In genomic region chr9:120874226-120874839, GRCh38 we compare ENCODE assay signal across 12 cellular contexts. TPM values are rescaled to one million over a fixed set of nuclear protein-coding genes. Genes with fewer than 3 reads are reported as not detected.
A peak's percentile ranks its signal among the peaks of the same experiment; 100 is the strongest.
DNase-seq lines count a peak whose midpoint lies in the region; ATAC-seq and TF ChIP-seq lines count a peak whose summit lies in the region.
"Had no signal": no experiment of that assay in that cellular context is flagged by ENCODE, and none has a peak within 500 bp of the region (broad histone marks: within the 10 kb centered on the region; RNA-seq: fewer than 3 reads in every experiment).

No MANE protein-coding gene starts in this region.

- no peaks in the 10 kb centered on the region for H3K36me3 ChIP-seq in colonic mucosa

- H3K27ac ChIP-seq in colonic mucosa: no peak overlapping the region
- H3K27ac ChIP-seq: parathyroid adenoma had no signal

- no peaks in the 10 kb centered on the region for H3K9me3 ChIP-seq in colonic mucosa
- H3K9me3 ChIP-seq: vagina had no signal

- H3K4me1 ChIP-seq in colonic mucosa: peaks cover 3% of the 10 kb centered on the region

- peaks cover 79% of the 10 kb centered on the region for H3K4me1 Mint-ChIP-seq in activated CD4-positive, alpha-beta T cell treated with anti-CD3 and anti-CD28 coated beads, Interleukin-2, amount 10 ng/mL, durations not matched to agents 7 days and 5 days
- H3K4me1 Mint-ChIP-seq in activated naive CD8-positive, alpha-beta T cell treated with anti-CD3 and anti-CD28 coated beads, Interleukin-2, amount 10 ng/mL, durations not matched to agents 7 days and 5 days: peaks cover 74% of the 10 kb centered on the region
- peaks cover 66% of the 10 kb centered on the region for H3K4me1 Mint-ChIP-seq in osteocyte (ENCODE audit: unreplicated experiment)

- H3K27me3 Mint-ChIP-seq in activated CD4-positive, alpha-beta T cell treated with anti-CD3 and anti-CD28 coated beads, Interleukin-2, amount 10 ng/mL, durations not matched to agents 7 days and 5 days: no peaks in the 10 kb centered on the region
- no peaks in the 10 kb centered on the region for H3K27me3 Mint-ChIP-seq in activated naive CD8-positive, alpha-beta T cell treated with anti-CD3 and anti-CD28 coated beads, Interleukin-2, amount 10 ng/mL, durations not matched to agents 7 days and 5 days
- H3K27me3 Mint-ChIP-seq in osteocyte (ENCODE audit: unreplicated experiment): no peaks in the 10 kb centered on the region

- POLR2A ChIA-PET in activated CD4-positive, alpha-beta T cell treated with anti-CD3 and anti-CD28 coated beads, Interleukin-2, amount 10 ng/mL, durations not matched to agents 7 days and 5 days (lab: Charles Lee): no interaction called here
- POLR2A ChIA-PET in activated naive CD8-positive, alpha-beta T cell treated with anti-CD3 and anti-CD28 coated beads, Interleukin-2, amount 10 ng/mL, durations not matched to agents 7 days and 5 days (lab: Charles Lee): interaction anchor here (0.6 to 9.9 kb wide), 11 partner anchors 15 to 200 kb away, joined by 3 to 210 read pairs (median 5); partner anchors contain the start of genes CNTRL, FBXW2 and TRAF1

- no peak for ATAC-seq in activated naive CD8-positive, alpha-beta T cell treated with anti-CD3 and anti-CD28 coated beads, Interleukin-2, amount 10 ng/mL, durations not matched to agents 7 days and 5 days (ENCODE audit: low read depth)
- ATAC-seq in left lobe of liver: no peak
- ATAC-seq: Right ventricle myocardium inferior had no signal

- H3K27me3 ChIP-seq in colonic mucosa: no peaks in the 10 kb centered on the region
- H3K27me3 ChIP-seq: vagina had no signal

- TF ChIP-seq POLR2A in NB4 (IDR thresholded peaks at IDR 0.05; ENCODE audit: extremely low read depth, insufficient read length): no peak

- intact Hi-C loops in colonic mucosa (cut with DNase I): no loop called here

- peak overlapping the region; percentile 90 for H3K4me3 Mint-ChIP-seq in activated CD4-positive, alpha-beta T cell treated with anti-CD3 and anti-CD28 coated beads, Interleukin-2, amount 10 ng/mL, durations not matched to agents 7 days and 5 days
- peak overlapping the region; percentile 91 for H3K4me3 Mint-ChIP-seq in activated naive CD8-positive, alpha-beta T cell treated with anti-CD3 and anti-CD28 coated beads, Interleukin-2, amount 10 ng/mL, durations not matched to agents 7 days and 5 days
- H3K4me3 Mint-ChIP-seq in osteocyte (ENCODE audit: unreplicated experiment): peak overlapping the region; percentile 79

- TF ChIP-seq CTCF in NB4 (IDR thresholded peaks at IDR 0.05; ENCODE audit: low read depth, low read length) (no peak), osteocyte (IDR thresholded peaks at IDR 0.05) (no peak), colonic mucosa (IDR thresholded peaks at IDR 0.05) (no peak), GM13976 (IDR thresholded peaks at IDR 0.05; ENCODE audit: borderline replicate concordance, control extremely low read depth, extremely low read depth, insufficient read depth, missing control alignments) (no peak)

- CTCF ChIA-PET in activated CD4-positive, alpha-beta T cell treated with anti-CD3 and anti-CD28 coated beads, Interleukin-2, amount 10 ng/mL, durations not matched to agents 7 days and 5 days (lab: Charles Lee): interaction anchor here (0.6 to 3.9 kb wide), 5 partner anchors 12 to 107 kb away, joined by 3 to 18 read pairs (median 3); no protein-coding TSS in a partner anchor

- H3K36me3 Mint-ChIP-seq in activated CD4-positive, alpha-beta T cell treated with anti-CD3 and anti-CD28 coated beads, Interleukin-2, amount 10 ng/mL, durations not matched to agents 7 days and 5 days (ENCODE audit: low read depth): peaks cover 75% of the 10 kb centered on the region
- peaks cover 62% of the 10 kb centered on the region for H3K36me3 Mint-ChIP-seq in activated naive CD8-positive, alpha-beta T cell treated with anti-CD3 and anti-CD28 coated beads, Interleukin-2, amount 10 ng/mL, durations not matched to agents 7 days and 5 days
- peaks cover 40% of the 10 kb centered on the region for H3K36me3 Mint-ChIP-seq in osteocyte (ENCODE audit: unreplicated experiment)

- in situ Hi-C loops in GM13976 (cut with MboI; ENCODE audit: low sequenced_read_pairs, unreplicated experiment): no loop called here

- H3K9me3 Mint-ChIP-seq in activated CD4-positive, alpha-beta T cell treated with anti-CD3 and anti-CD28 coated beads, Interleukin-2, amount 10 ng/mL, durations not matched to agents 7 days and 5 days: no peaks in the 10 kb centered on the region
- H3K9me3 Mint-ChIP-seq in activated naive CD8-positive, alpha-beta T cell treated with anti-CD3 and anti-CD28 coated beads, Interleukin-2, amount 10 ng/mL, durations not matched to agents 7 days and 5 days: no peaks in the 10 kb centered on the region
- H3K9me3 Mint-ChIP-seq in osteocyte (ENCODE audit: unreplicated experiment): no peaks in the 10 kb centered on the region

- peak overlapping the region; percentile 96 for H3K27ac Mint-ChIP-seq in activated CD4-positive, alpha-beta T cell treated with anti-CD3 and anti-CD28 coated beads, Interleukin-2, amount 10 ng/mL, durations not matched to agents 7 days and 5 days
- H3K27ac Mint-ChIP-seq in activated naive CD8-positive, alpha-beta T cell treated with anti-CD3 and anti-CD28 coated beads, Interleukin-2, amount 10 ng/mL, durations not matched to agents 7 days and 5 days: peak overlapping the region; percentile 89
- H3K27ac Mint-ChIP-seq in osteocyte (ENCODE audit: unreplicated experiment): peak overlapping the region; percentile 97

- H3K4me3 ChIP-seq in NB4 (ENCODE audit: low read depth, low read length) (peak overlapping the region; percentile 89), colonic mucosa (no peak overlapping the region)
- H3K4me3 ChIP-seq: vagina had no signal

- no peak for DNase-seq in activated CD4-positive, alpha-beta T cell treated with anti-CD3 and anti-CD28 coated beads, Interleukin-2, amount 10 ng/mL, durations not matched to agents 7 days and 5 days
- DNase-seq in activated CD4-positive, alpha-beta T cell treated with anti-CD3 and anti-CD28 coated beads, Interleukin-2, amount 50 U/mL, for 4 hours: no peak
- no peak for DNase-seq in NB4 (ENCODE audit: low read depth)
- no peak for DNase-seq in activated naive CD8-positive, alpha-beta T cell treated with anti-CD3 and anti-CD28 coated beads, Interleukin-2, amount 10 ng/mL, durations not matched to agents 7 days and 5 days
- DNase-seq in osteocyte (ENCODE audit: extremely low spot score, unreplicated experiment): no peak
- no peak for DNase-seq in colonic mucosa
- DNase-seq in GM13976 (ENCODE audit: low spot score): no peak
- no peak for DNase-seq in left lobe of liver (ENCODE audit: low spot score)
- DNase-seq: NCI-H1092 treated with DMSO at 0.1 percent for 48 hours had no signal

- no peak overlapping the region for H3K9ac ChIP-seq in colonic mucosa (ENCODE audit: low read depth in 2 of 2, low read length in 2 of 2)
- H3K9ac ChIP-seq: parathyroid adenoma had no signal

RNA-seq across cellular contexts. Expression of gene PHF19, which starts 2.7 kb away (rescaled TPM):
- 100 to 1,000 TPM; 331 to 351 TPM for total RNA-seq in activated CD4-positive, alpha-beta T cell treated with anti-CD3 and anti-CD28 coated beads, Interleukin-2, amount 10 ng/mL, durations not matched to agents 7 days and 5 days
- total RNA-seq in activated naive CD8-positive, alpha-beta T cell treated with anti-CD3 and anti-CD28 coated beads, Interleukin-2, amount 10 ng/mL, durations not matched to agents 7 days and 5 days: 100 to 1,000 TPM; 248 to 253 TPM
- total RNA-seq in osteocyte: 194 and 212 TPM in 2 replicates
- total RNA-seq in colonic mucosa: 10 to 100 TPM; 23.8 to 50.3 TPM
- 2.4 TPM for total RNA-seq in left lobe of liver

RNA-seq across cellular contexts. Expression of gene PSMD5, which starts 31.6 kb away (rescaled TPM):
- 10 to 100 TPM; 35.3 to 50.9 TPM for total RNA-seq in activated CD4-positive, alpha-beta T cell treated with anti-CD3 and anti-CD28 coated beads, Interleukin-2, amount 10 ng/mL, durations not matched to agents 7 days and 5 days
- total RNA-seq in activated naive CD8-positive, alpha-beta T cell treated with anti-CD3 and anti-CD28 coated beads, Interleukin-2, amount 10 ng/mL, durations not matched to agents 7 days and 5 days: 10 to 100 TPM; 42.6 to 57.4 TPM
- 53.3 and 69.5 TPM in 2 replicates for total RNA-seq in osteocyte
- total RNA-seq in colonic mucosa: 10 to 100 TPM; 33.2 to 60.2 TPM
- total RNA-seq in left lobe of liver: 44.4 TPM

RNA-seq across cellular contexts. Expression of gene TRAF1, which starts 52.3 kb away (rescaled TPM):
- total RNA-seq in activated CD4-positive, alpha-beta T cell treated with anti-CD3 and anti-CD28 coated beads, Interleukin-2, amount 10 ng/mL, durations not matched to agents 7 days and 5 days: 10 to 100 TPM; 61.9 to 64.3 TPM
- 100 to 1,000 TPM in 1 of 2 experiments, 10 to 100 TPM in 1; 97.1 to 102 TPM for total RNA-seq in activated naive CD8-positive, alpha-beta T cell treated with anti-CD3 and anti-CD28 coated beads, Interleukin-2, amount 10 ng/mL, durations not matched to agents 7 days and 5 days
- total RNA-seq in osteocyte: 7.1 and 7.8 TPM in 2 replicates
- total RNA-seq in colonic mucosa: 1 to 10 TPM; 1.5 to 3.1 TPM
- total RNA-seq in left lobe of liver: 3.0 TPM
